ENCODE assay signal across 14 cellular contexts in genomic region chrX:129875669-129876068, GRCh38. TPM values are rescaled to one million over a fixed set of nuclear protein-coding genes. Genes with fewer than 3 reads are reported as not detected.
A peak's percentile ranks its signal among the peaks of the same experiment; 100 is the strongest.
DNase-seq lines count a peak whose midpoint lies in the region; FAIRE-seq and TF ChIP-seq lines count a peak whose summit lies in the region.
"Had no signal": no experiment of that assay in that cellular context is flagged by ENCODE, and none has a peak within 500 bp of the region (broad histone marks: within the 10 kb centered on the region; RNA-seq: fewer than 3 reads in every experiment).

No MANE protein-coding gene starts in this region.

- in situ Hi-C loops in transverse colon (cut with MboI; ENCODE audit: low pct_ligation_motif_present in 1 of 4, low pct_unique_long_range_greater_than_20kb in 1 of 4, low sequenced_read_pairs in 3 of 4), result no loop called here

- H3K27ac ChIP-seq in osteoblast (ENCODE audit: low read depth, low read length) (no peak overlapping the region), transverse colon (no peak overlapping the region)
- H3K27ac ChIP-seq: vagina had no signal

- 19% methylated on average over 3 of the region's 3 CpGs; no CpG with 5 or more reads in 1 of the 2 donors for WGBS in transverse colon (ENCODE audit: low coverage in 1 of 2), 2 donors

- H3K4me3 ChIP-seq in MG63, result no peak overlapping the region
- no peak overlapping the region for H3K4me3 ChIP-seq in bronchial epithelial cell (ENCODE audit: low read depth, low read length)
- no peak overlapping the region for H3K4me3 ChIP-seq in osteoblast (ENCODE audit: insufficient read depth, low read length)
- H3K4me3 ChIP-seq in transverse colon, result no peak overlapping the region
- H3K4me3 ChIP-seq: K562, mucosa of descending colon, vagina had no signal

- no peak overlapping the region for H3K4me2 ChIP-seq in osteoblast (ENCODE audit: insufficient read depth, low read length)

- no peaks in the 10 kb centered on the region for H3K79me2 ChIP-seq in osteoblast (ENCODE audit: insufficient read depth, low read length)

- no peak for TF ChIP-seq EP300 in transverse colon (IDR thresholded peaks at IDR 0.05; ENCODE audit: low read depth)

- H3K36me3 ChIP-seq in MG63 (no peaks in the 10 kb centered on the region), bronchial epithelial cell (ENCODE audit: control insufficient read depth, insufficient read depth, low read length) (no peaks in the 10 kb centered on the region), osteoblast (ENCODE audit: insufficient read depth, low read length) (no peaks in the 10 kb centered on the region), transverse colon (no peaks in the 10 kb centered on the region)
- H3K36me3 ChIP-seq: vagina had no signal

- TF ChIP-seq POLR2A in transverse colon (IDR thresholded peaks at IDR 0.05), result no peak

- H3K27me3 ChIP-seq in MG63 (no peaks in the 10 kb centered on the region), bronchial epithelial cell (ENCODE audit: control insufficient read depth, insufficient read depth, low read length) (no peaks in the 10 kb centered on the region), osteoblast (ENCODE audit: insufficient read depth, low read length) (peaks cover 5% of the 10 kb centered on the region), transverse colon (no peaks in the 10 kb centered on the region)
- H3K27me3 ChIP-seq: vagina had no signal

- no peak overlapping the region for H2AFZ ChIP-seq in osteoblast (ENCODE audit: low read length)

- H3K9me3 ChIP-seq in MG63 (no peaks in the 10 kb centered on the region), osteoblast (ENCODE audit: low read depth, low read length) (no peaks in the 10 kb centered on the region), transverse colon (no peaks in the 10 kb centered on the region)
- H3K9me3 ChIP-seq: mucosa of descending colon, vagina had no signal

- H3K4me1 ChIP-seq in osteoblast (ENCODE audit: insufficient read depth, low read length), result no peaks in the 10 kb centered on the region
- H3K4me1 ChIP-seq in transverse colon, result no peaks in the 10 kb centered on the region
- H3K4me1 ChIP-seq: vagina had no signal

- H4K20me1 ChIP-seq in osteoblast (ENCODE audit: insufficient read depth, low read length), result no peaks in the 10 kb centered on the region

- no peak for FAIRE-seq in bronchial epithelial cell (lab: Jason Lieb, UNC)
- FAIRE-seq: G401.6, K562 had no signal

- DNase-seq in ELR (ENCODE audit: low read depth), result peak; percentile 80
- peak; percentile 42 for DNase-seq in MG63
- peak; percentile 62 for DNase-seq in bronchial epithelial cell (ENCODE audit: low read depth)
- DNase-seq in osteoblast (ENCODE audit: insufficient read length, low spot score, missing footprints), result peak; percentile 91
- no peak for DNase-seq in transverse colon
- DNase-seq in T-helper 9 cell, result no peak
- no peak for DNase-seq in HUDEP-2 (lab: John Stamatoyannopoulos, UW; ENCODE audit: unreplicated experiment in 76 of 76)
- DNase-seq: activated CD4-positive, alpha-beta T cell treated with anti-CD3 and anti-CD28 coated beads, Interleukin-2, amount 10 ng/mL, durations not matched to agents 7 days and 5 days; activated gamma-delta T cell treated with Interleukin-2 at 50 U/mL for 16 hours; mucosa of descending colon; right cardiac atrium had no signal

- intact Hi-C loops in transverse colon (cut with DNase I; ENCODE audit: low total_unique reads), result no loop called here

- TF ChIP-seq CTCF in bronchial epithelial cell (IDR thresholded peaks at IDR 0.05; ENCODE audit: insufficient read depth, low read length, severe bottlenecking) (no peak), osteoblast (IDR thresholded peaks at IDR 0.05; ENCODE audit: extremely low read depth, low read depth, low read length) (no peak), transverse colon (IDR thresholded peaks at IDR 0.05) (no peak)

RNA-seq across cellular contexts. Expression of gene UTP14A, which starts 30.3 kb away (rescaled TPM):
- 15.0 and 15.3 TPM in 2 replicates for total RNA-seq in MG63 (2014; rRNA removed; shearing (Covaris generic); ENCODE audit: low replicate concordance)
- total RNA-seq in bronchial epithelial cell (14.0 and 14.7 TPM in 2 replicates), osteoblast (19.9 and 20.9 TPM in 2 replicates), transverse colon (10 to 100 TPM in 2 of 4 donors, 1 to 10 TPM in 2; 7.2 to 14.7 (median 11.4) TPM)

RNA-seq across cellular contexts. Expression of gene ZDHHC9, which starts 32.0 kb away (rescaled TPM):
- 15.5 and 16.0 TPM in 2 replicates for total RNA-seq in MG63 (2014; rRNA removed; shearing (Covaris generic); ENCODE audit: low replicate concordance)
- total RNA-seq in bronchial epithelial cell (15.4 and 17.1 TPM in 2 replicates), osteoblast (28.2 and 33.0 TPM in 2 replicates), transverse colon (10 to 100 TPM in 3 of 4 donors, 1 to 10 TPM in 1; 9.2 to 60.2 (median 30.7) TPM)

Comparison
In these comparisons a context has a peak if more than half of its experiments do, and no peak if none do; other contexts are left out.
1. DNase-seq: peak in ELR (single experiment), MG63 (single experiment), bronchial epithelial cell (single experiment) and osteoblast (single experiment); none in transverse colon (single experiment), T-helper 9 cell (single experiment) and HUDEP-2 (0 of 76).